8 cellular contexts compared by ENCODE assay signal in the genomic region with DNA sequence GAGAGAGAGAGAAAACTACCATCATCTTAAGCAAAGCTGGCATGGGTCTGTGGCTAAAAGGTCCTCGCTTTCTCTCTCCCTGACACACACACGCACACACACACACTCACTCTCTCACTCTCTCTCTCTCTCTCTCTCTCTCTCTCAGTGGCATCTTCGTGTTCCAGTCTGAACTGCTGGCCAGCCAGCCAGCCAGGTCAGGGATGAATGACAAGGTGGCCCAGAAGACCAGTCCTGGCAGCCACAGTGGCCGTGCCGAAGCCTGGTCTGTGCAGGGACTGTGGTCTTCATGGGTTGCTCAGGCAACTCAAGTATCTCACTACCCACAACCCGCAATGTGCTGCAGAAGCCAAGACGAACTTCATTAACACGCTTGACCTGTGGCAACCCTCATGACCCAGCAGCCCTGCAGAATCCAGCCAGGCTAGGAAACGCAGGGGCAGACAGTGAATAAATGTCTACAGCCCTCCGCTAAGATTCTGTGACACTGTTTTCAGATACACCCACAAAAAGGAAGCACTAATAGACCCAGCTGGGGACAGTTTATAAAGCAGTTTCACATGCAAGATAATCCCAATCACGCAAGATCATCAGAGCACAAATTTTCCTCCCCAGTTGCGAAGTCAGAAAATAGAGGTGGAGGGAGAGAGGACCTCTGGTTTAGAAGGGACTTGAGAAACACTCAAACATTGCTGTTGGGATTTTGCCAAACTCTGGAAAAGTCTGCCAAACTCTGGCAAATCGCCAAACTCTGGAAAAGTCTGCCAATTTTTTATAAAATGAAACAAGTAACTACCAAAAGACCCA.
DNase-seq lines count a peak whose midpoint lies in the region; ATAC-seq and TF ChIP-seq lines count a peak whose summit lies in the region.

No MANE protein-coding gene starts in this region.

- no peaks in the 10 kb centered on the region for H3K36me3 ChIP-seq in neuronal stem cell (replicated peaks in 1 of 2; ENCODE audit: control insufficient read depth in 2 of 2, insufficient read depth in 2 of 2, low read length in 2 of 2)

- no peak overlapping the region for H2BK12ac ChIP-seq in neuronal stem cell (ENCODE audit: low read length)

- H3K9ac ChIP-seq in neuronal stem cell (ENCODE audit: low read depth, low read length, poor library complexity), result peak overlapping the region; percentile 27

- ATAC-seq in GM19351 (IDR thresholded peaks at IDR 0.05; ENCODE audit: unreplicated experiment) (no peak), GM21619 (IDR thresholded peaks at IDR 0.05; ENCODE audit: unreplicated experiment) (no peak)

- WGBS in neuronal stem cell (ENCODE audit: extremely low coverage in 2 of 2, insufficient read length in 2 of 2, insufficient replicate concordance in 1 of 2), 2 donors, result no CpG with 5 or more reads among the region's 13 CpGs

- no peak overlapping the region for H2AFZ ChIP-seq in neuronal stem cell (ENCODE audit: low read length)

- H3K9me3 ChIP-seq in neuronal stem cell (replicated peaks in 1 of 2; ENCODE audit: control insufficient read depth in 2 of 2, insufficient read depth in 1 of 2, low read depth in 1 of 2, low read length in 2 of 2), result peaks cover 3 to 5% of the 10 kb centered on the region in 2 donors

- no peak overlapping the region for H2BK120ac ChIP-seq in neuronal stem cell (ENCODE audit: low read depth, low read length)

- H3K4me2 ChIP-seq in neuronal stem cell (ENCODE audit: insufficient read depth, low read length, poor library complexity, severe bottlenecking), result no peak overlapping the region

- H3K4me1 ChIP-seq in neuronal stem cell (ENCODE audit: control insufficient read depth in 2 of 2, insufficient read depth in 1 of 2, low read depth in 1 of 2, low read length in 2 of 2), result peaks cover 18 to 27% of the 10 kb centered on the region in 2 donors

- TF ChIP-seq CTCF in coronary artery (IDR thresholded peaks at IDR 0.05), result no peak

- peak; percentile 99 for DNase-seq in DMS79 treated with DMSO at 0.1 percent for 48 hours (lab: John Stamatoyannopoulos, UW)
- DNase-seq in NCI-H1105 treated with DMSO at 0.1 percent for 48 hours (lab: John Stamatoyannopoulos, UW), result peak; percentile 96
- DNase-seq in coronary artery (ENCODE audit: low spot score), result no peak
- DNase-seq in neuronal stem cell (ENCODE audit: low spot score), result peak; percentile 26
- no peak for DNase-seq in activated gamma-delta T cell (lab: John Stamatoyannopoulos, UW)
- DNase-seq in middle frontal gyrus (ENCODE audit: extremely low spot score, low spot score), result no peak

- no peak overlapping the region for H2BK5ac ChIP-seq in neuronal stem cell (ENCODE audit: low read length)

- peak overlapping the region; percentile 57 for H2AK5ac ChIP-seq in neuronal stem cell (ENCODE audit: low read depth, low read length)

- H3K4ac ChIP-seq in neuronal stem cell (ENCODE audit: low read length), result no peak overlapping the region

- no peak overlapping the region for H4K91ac ChIP-seq in neuronal stem cell (ENCODE audit: low read depth, low read length, poor library complexity)

- H3K4me3 ChIP-seq in coronary artery, result peak overlapping the region; percentile 48
- peak overlapping the region in 1 of 2 donors; percentile 1 for H3K4me3 ChIP-seq in neuronal stem cell (ENCODE audit: low read length in 2 of 2)

- H4K8ac ChIP-seq in neuronal stem cell (ENCODE audit: low read depth, low read length), result no peak overlapping the region

- H3K23ac ChIP-seq in neuronal stem cell (ENCODE audit: low read depth, low read length, poor library complexity), result no peak overlapping the region

- H3K27me3 ChIP-seq in neuronal stem cell (ENCODE audit: control insufficient read depth in 3 of 3, insufficient read depth in 3 of 3, low read depth in 1 of 3, low read length in 3 of 3), result no peaks in the 10 kb centered on the region

- H3K79me1 ChIP-seq in neuronal stem cell (ENCODE audit: low read depth, low read length), result peaks cover 12% of the 10 kb centered on the region

- peak overlapping the region in 1 of 2 donors; percentile 67 for H3K27ac ChIP-seq in coronary artery
- no peak overlapping the region for H3K27ac ChIP-seq in neuronal stem cell (replicated peaks; ENCODE audit: low read length)

- H3K14ac ChIP-seq in neuronal stem cell (ENCODE audit: low read length), result peak overlapping the region; percentile 42

- H3K18ac ChIP-seq in neuronal stem cell (ENCODE audit: low read length), result peak overlapping the region; percentile 85

- no peak overlapping the region for H2BK15ac ChIP-seq in neuronal stem cell (ENCODE audit: low read length)

Comparison
In these comparisons a context has a peak if more than half of its experiments do, and no peak if none do; other contexts are left out.
1. DNase-seq: peak in DMS79 treated with DMSO at 0.1 percent for 48 hours (single experiment), NCI-H1105 treated with DMSO at 0.1 percent for 48 hours (single experiment) and neuronal stem cell (single experiment); none in coronary artery (single experiment), activated gamma-delta T cell (single experiment) and middle frontal gyrus (single experiment).